Comparison of ENCODE assay signal across 1 cellular context in genomic region chr16:30096105-30096861, GRCh38.
TF ChIP-seq lines count a peak whose summit lies in the region.

Gene YPEL3 (minus strand): TSS chr16:30096213. CDS start chr16:30095482, 731 bp downstream.

TF ChIP-seq in HEK293, 187 proteins besides CTCF, POLR2A, EP300 and RAD21 (continued from another document):
- TF ChIP-seq ELK4 (IDR thresholded peaks at IDR 0.05; ENCODE audit: borderline replicate concordance, low read depth, low read length) (no peak; the same call in 1 of the 2 replicates), ZBTB44 (tag by site-specific recombination; IDR thresholded peaks at IDR 0.05) (peak; percentile 81; the same call in 1 of the 2 replicates), ZNF10 (tag by site-specific recombination; IDR thresholded peaks at IDR 0.05) (no peak), ZNF350 (tag by site-specific recombination; IDR thresholded peaks at IDR 0.05) (no peak), ZNF529 (tag by site-specific recombination; IDR thresholded peaks at IDR 0.05; ENCODE audit: insufficient replicate concordance) (no peak), ZFP41 (tag by site-specific recombination; IDR thresholded peaks at IDR 0.05; ENCODE audit: borderline replicate concordance) (no peak), ZNF394 (tag by site-specific recombination; IDR thresholded peaks at IDR 0.05; ENCODE audit: borderline replicate concordance) (peak; percentile 39; the same call in 1 of the 2 replicates), ZBTB10 (tag by site-specific recombination; IDR thresholded peaks at IDR 0.05) (no peak), ZNF416 (tag by site-specific recombination; IDR thresholded peaks at IDR 0.05) (no peak), ZNF785 (tag by site-specific recombination; IDR thresholded peaks at IDR 0.05) (0 out of 2 replicates have a peak, but pooled peaks have one; percentile 48), ZNF157 (tag by site-specific recombination; IDR thresholded peaks at IDR 0.05) (no peak), ZNF248 (tag by site-specific recombination; IDR thresholded peaks at IDR 0.05) (no peak), YY2 (tag by site-specific recombination; IDR thresholded peaks at IDR 0.05) (no peak), ZNF391 (tag by site-specific recombination; IDR thresholded peaks at IDR 0.05; ENCODE audit: borderline replicate concordance, low read depth) (0 out of 2 replicates have a peak, but pooled peaks have one; percentile 52), ZNF266 (tag by site-specific recombination; IDR thresholded peaks at IDR 0.05; ENCODE audit: low read depth) (no peak), ZNF18 (tag by site-specific recombination; IDR thresholded peaks at IDR 0.05) (no peak), ZNF146 (tag by site-specific recombination; IDR thresholded peaks at IDR 0.05) (no peak; the same call in 1 of the 2 replicates), ZNF16 (tag by site-specific recombination; IDR thresholded peaks at IDR 0.05; ENCODE audit: low read depth) (no peak), ZFP69B (tag by site-specific recombination; IDR thresholded peaks at IDR 0.05) (peak; percentile 71), ZNF121 (tag by site-specific recombination; IDR thresholded peaks at IDR 0.05) (peak; percentile 50; the same call in 1 of the 2 replicates), REST (tag by site-specific recombination; IDR thresholded peaks at IDR 0.05) (peak; percentile 38; the same call in 1 of the 2 replicates), ZNF792 (tag by site-specific recombination; IDR thresholded peaks at IDR 0.05) (no peak), ZNF777 (tag by site-specific recombination; IDR thresholded peaks at IDR 0.05; ENCODE audit: borderline replicate concordance) (no peak), ZNF48 (tag by site-specific recombination; IDR thresholded peaks at IDR 0.05) (no peak), ZNF239 (tag by site-specific recombination; IDR thresholded peaks at IDR 0.05) (no peak), ZNF473 (tag by site-specific recombination; IDR thresholded peaks at IDR 0.05) (no peak), ZIC2 (tag by site-specific recombination; IDR thresholded peaks at IDR 0.05) (peak; percentile 41; the same call in 1 of the 2 replicates), ZBTB1 (tag by site-specific recombination; IDR thresholded peaks at IDR 0.05) (peak; percentile 62; the same call in 1 of the 2 replicates), SCRT2 (tag by site-specific recombination; IDR thresholded peaks at IDR 0.05) (no peak), ZNF404 (tag by site-specific recombination; IDR thresholded peaks at IDR 0.05) (no peak), ZNF837 (tag by site-specific recombination; IDR thresholded peaks at IDR 0.05) (no peak), ZNF521 (tag by site-specific recombination; IDR thresholded peaks at IDR 0.05) (no peak), ZNF133 (tag by site-specific recombination; IDR thresholded peaks at IDR 0.05) (no peak), ZNF148 (tag by site-specific recombination; IDR thresholded peaks at IDR 0.05; ENCODE audit: borderline replicate concordance) (no peak), ZNF654 (tag by site-specific recombination; IDR thresholded peaks at IDR 0.05; ENCODE audit: low read depth) (no peak), ZNF138 (tag by site-specific recombination; IDR thresholded peaks at IDR 0.05; ENCODE audit: borderline replicate concordance) (no peak), ZNF664 (tag by site-specific recombination; IDR thresholded peaks at IDR 0.05) (no peak), ZBTB48 (tag by site-specific recombination; IDR thresholded peaks at IDR 0.05) (no peak), ZNF132 (tag by site-specific recombination; IDR thresholded peaks at IDR 0.05; ENCODE audit: borderline replicate concordance) (no peak), ZNF214 (tag by site-specific recombination; IDR thresholded peaks at IDR 0.05; ENCODE audit: borderline replicate concordance) (no peak), ZNF776 (tag by site-specific recombination; IDR thresholded peaks at IDR 0.05; ENCODE audit: borderline replicate concordance) (no peak), ZSCAN16 (tag by site-specific recombination; IDR thresholded peaks at IDR 0.05) (no peak)
